Comparison of ENCODE assay signal across 23 cellular contexts in the genomic region with DNA sequence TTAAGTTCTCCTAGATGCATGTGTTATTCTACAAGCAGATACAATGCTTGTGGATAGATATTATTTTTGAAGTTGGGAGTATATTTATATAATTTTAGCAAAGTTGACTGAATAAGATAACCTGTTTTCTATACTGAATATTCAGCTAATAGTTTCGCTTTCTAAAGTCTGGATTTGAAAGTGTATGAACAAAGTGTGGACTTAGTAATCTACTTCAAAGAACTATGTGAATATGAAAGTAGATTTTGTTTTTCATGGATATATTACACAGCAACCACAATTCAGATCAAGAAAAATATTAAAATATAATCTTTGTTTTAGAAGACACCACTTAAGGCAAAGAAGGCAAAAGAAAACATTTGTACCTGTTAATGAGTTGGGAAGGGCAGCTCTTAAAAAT.
"Had no signal": no experiment of that assay in that cellular context is flagged by ENCODE, and none has a peak within 500 bp of the region (broad histone marks: within the 10 kb centered on the region; RNA-seq: fewer than 3 reads in every experiment).

No MANE protein-coding gene starts in this region.

- H3K4me2 ChIP-seq: neural progenitor cell had no signal

- H3K79me2 ChIP-seq: parathyroid adenoma had no signal

- FAIRE-seq: keratinocyte had no signal

- H3K27me3 ChIP-seq: breast epithelium, esophagus muscularis mucosa, neural progenitor cell, stomach, thyroid gland, upper lobe of right lung had no signal

- ATAC-seq: activated CD4-positive, alpha-beta T cell treated with anti-CD3 and anti-CD28 coated beads for 36 hours; activated CD8-positive, alpha-beta memory T cell treated with anti-CD3 and anti-CD28 coated beads, Interleukin-2, amount 10 ng/mL, durations not matched to agents 7 days and 5 days; activated CD8-positive, alpha-beta T cell treated with anti-CD3 and anti-CD28 coated beads, Interleukin-2, amount 10 ng/mL, durations not matched to agents 7 days and 5 days; activated naive CD4-positive, alpha-beta T cell treated with anti-CD3 and anti-CD28 coated beads, Interleukin-2, amount 50 U/mL, for 72 hours; foreskin keratinocyte; left colon; natural killer cell; right cardiac atrium; stimulated activated effector memory CD8-positive, alpha-beta T cell treated with anti-CD3 and anti-CD28 coated beads, Interleukin-12 subunit alpha, Interleukin-12 subunit beta, amount 100 ng/mL, for 72 hours; upper lobe of right lung had no signal

- DNase-seq: activated CD4-positive, alpha-beta T cell treated with anti-CD3 and anti-CD28 coated beads for 36 hours; activated CD8-positive, alpha-beta memory T cell treated with anti-CD3 and anti-CD28 coated beads, Interleukin-2, amount 10 ng/mL, durations not matched to agents 7 days and 5 days; activated CD8-positive, alpha-beta T cell treated with anti-CD3 and anti-CD28 coated beads, Interleukin-2, amount 10 ng/mL, durations not matched to agents 7 days and 5 days; activated T-cell treated with anti-CD3 and anti-CD28 coated beads, Interleukin-2, amount 50 U/mL, for 48 hours; central memory CD4-positive, alpha-beta T cell; foreskin keratinocyte; left colon; midbrain; natural killer cell; occipital lobe; right cardiac atrium; stimulated activated CD4-positive, alpha-beta T cell treated with anti-CD3 and anti-CD28 coated beads, Interleukin-4, amount 100 ng/mL, for 24 hours; stomach; T-helper 2 cell; thyroid gland; upper lobe of right lung had no signal

- H3K36me3 ChIP-seq: breast epithelium, esophagus muscularis mucosa, neural progenitor cell, stomach, thyroid gland, upper lobe of right lung had no signal

- H3K4me3 ChIP-seq: breast epithelium, esophagus muscularis mucosa, neural progenitor cell, stomach, thyroid gland, upper lobe of right lung had no signal

- H3K27ac ChIP-seq: breast epithelium, esophagus muscularis mucosa, foreskin keratinocyte, neural progenitor cell, parathyroid adenoma, stomach, thyroid gland, upper lobe of right lung had no signal

- H3K9me3 ChIP-seq: breast epithelium, esophagus muscularis mucosa, stomach, thyroid gland, upper lobe of right lung had no signal

- H2AFZ ChIP-seq: neural progenitor cell, parathyroid adenoma had no signal

- H3K4me1 ChIP-seq: breast epithelium, foreskin keratinocyte, neural progenitor cell, parathyroid adenoma had no signal

- H3K9ac ChIP-seq: neural progenitor cell, parathyroid adenoma had no signal
